1 cellular context compared by ENCODE assay signal in the genomic region with DNA sequence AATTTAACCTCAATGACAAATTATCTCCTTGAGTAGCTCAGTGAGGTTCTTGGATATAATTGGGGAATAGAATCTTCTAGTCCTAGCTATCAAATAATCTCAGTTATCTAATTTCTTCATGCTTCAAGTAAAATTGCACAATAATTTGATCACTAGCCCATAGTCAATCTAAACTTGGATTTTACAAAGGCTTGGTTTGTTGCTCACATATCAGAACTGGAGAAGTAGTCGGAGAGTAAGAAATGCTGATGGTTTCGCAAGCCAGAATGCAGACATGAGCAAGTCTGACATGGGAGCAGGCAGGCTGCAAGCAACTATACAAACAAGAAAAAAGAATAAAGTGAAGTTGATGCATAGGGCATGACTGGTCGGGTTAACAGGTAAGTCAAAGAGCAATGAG.
TF ChIP-seq lines count a peak whose summit lies in the region.

No MANE protein-coding gene starts in this region.

TF ChIP-seq in K562, 482 proteins besides CTCF, POLR2A, EP300 and RAD21:
- TF ChIP-seq ELF4 (CRISPR knock-in tag; IDR thresholded peaks at IDR 0.05) (no peak), RBM14 (IDR thresholded peaks at IDR 0.05; ENCODE audit: borderline replicate concordance, insufficient read depth, low read depth, low read length) (no peak), ARNT (IDR thresholded peaks at IDR 0.05) (no peak), PHF21A (IDR thresholded peaks at IDR 0.05; ENCODE audit: borderline replicate concordance, low read depth) (no peak), MTA3 (IDR thresholded peaks at IDR 0.05; ENCODE audit: borderline replicate concordance) (no peak), U2AF2 (optimal IDR thresholded peaks at IDR 0.05; ENCODE audit: low read depth, low read length) (no peak), CEBPG (CRISPR knock-in tag; IDR thresholded peaks at IDR 0.05) (no peak), CEBPG (tag; conservative IDR thresholded peaks at IDR 0.05 in 1 of 2, IDR thresholded peaks at IDR 0.05 in 1 of 2) (peak; percentile 51 to 54), POLR2B (IDR thresholded peaks at IDR 0.05; ENCODE audit: low read depth, partially characterized antibody) (no peak), FOSL1 (tag; conservative IDR thresholded peaks at IDR 0.05) (no peak), CBX2 (IDR thresholded peaks at IDR 0.05; ENCODE audit: insufficient read depth, low read length, poor library complexity, severe bottlenecking) (no peak), CEBPB (tag; IDR thresholded peaks at IDR 0.05) (peak; percentile 69), KAT2B (IDR thresholded peaks at IDR 0.05; ENCODE audit: low read depth, low read length) (no peak)
- TF ChIP-seq, protein P1, sequence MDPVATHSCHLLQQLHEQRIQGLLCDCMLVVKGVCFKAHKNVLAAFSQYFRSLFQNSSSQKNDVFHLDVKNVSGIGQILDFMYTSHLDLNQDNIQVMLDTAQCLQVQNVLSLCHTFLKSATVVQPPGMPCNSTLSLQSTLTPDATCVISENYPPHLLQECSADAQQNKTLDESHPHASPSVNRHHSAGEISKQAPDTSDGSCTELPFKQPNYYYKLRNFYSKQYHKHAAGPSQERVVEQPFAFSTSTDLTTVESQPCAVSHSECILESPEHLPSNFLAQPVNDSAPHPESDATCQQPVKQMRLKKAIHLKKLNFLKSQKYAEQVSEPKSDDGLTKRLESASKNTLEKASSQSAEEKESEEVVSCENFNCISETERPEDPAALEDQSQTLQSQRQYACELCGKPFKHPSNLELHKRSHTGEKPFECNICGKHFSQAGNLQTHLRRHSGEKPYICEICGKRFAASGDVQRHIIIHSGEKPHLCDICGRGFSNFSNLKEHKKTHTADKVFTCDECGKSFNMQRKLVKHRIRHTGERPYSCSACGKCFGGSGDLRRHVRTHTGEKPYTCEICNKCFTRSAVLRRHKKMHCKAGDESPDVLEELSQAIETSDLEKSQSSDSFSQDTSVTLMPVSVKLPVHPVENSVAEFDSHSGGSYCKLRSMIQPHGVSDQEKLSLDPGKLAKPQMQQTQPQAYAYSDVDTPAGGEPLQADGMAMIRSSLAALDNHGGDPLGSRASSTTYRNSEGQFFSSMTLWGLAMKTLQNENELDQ (CRISPR knock-in tag; IDR thresholded peaks at IDR 0.05; ENCODE audit: borderline replicate concordance): no peak
- TF ChIP-seq, protein P2, sequence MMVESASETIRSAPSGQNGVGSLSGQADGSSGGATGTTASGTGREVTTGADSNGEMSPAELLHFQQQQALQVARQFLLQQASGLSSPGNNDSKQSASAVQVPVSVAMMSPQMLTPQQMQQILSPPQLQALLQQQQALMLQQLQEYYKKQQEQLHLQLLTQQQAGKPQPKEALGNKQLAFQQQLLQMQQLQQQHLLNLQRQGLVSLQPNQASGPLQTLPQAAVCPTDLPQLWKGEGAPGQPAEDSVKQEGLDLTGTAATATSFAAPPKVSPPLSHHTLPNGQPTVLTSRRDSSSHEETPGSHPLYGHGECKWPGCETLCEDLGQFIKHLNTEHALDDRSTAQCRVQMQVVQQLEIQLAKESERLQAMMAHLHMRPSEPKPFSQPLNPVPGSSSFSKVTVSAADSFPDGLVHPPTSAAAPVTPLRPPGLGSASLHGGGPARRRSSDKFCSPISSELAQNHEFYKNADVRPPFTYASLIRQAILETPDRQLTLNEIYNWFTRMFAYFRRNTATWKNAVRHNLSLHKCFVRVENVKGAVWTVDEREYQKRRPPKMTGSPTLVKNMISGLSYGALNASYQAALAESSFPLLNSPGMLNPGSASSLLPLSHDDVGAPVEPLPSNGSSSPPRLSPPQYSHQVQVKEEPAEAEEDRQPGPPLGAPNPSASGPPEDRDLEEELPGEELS (CRISPR knock-in tag; IDR thresholded peaks at IDR 0.05; ENCODE audit: borderline replicate concordance): no peak
